8 cellular contexts compared by ENCODE assay signal in the genomic region with DNA sequence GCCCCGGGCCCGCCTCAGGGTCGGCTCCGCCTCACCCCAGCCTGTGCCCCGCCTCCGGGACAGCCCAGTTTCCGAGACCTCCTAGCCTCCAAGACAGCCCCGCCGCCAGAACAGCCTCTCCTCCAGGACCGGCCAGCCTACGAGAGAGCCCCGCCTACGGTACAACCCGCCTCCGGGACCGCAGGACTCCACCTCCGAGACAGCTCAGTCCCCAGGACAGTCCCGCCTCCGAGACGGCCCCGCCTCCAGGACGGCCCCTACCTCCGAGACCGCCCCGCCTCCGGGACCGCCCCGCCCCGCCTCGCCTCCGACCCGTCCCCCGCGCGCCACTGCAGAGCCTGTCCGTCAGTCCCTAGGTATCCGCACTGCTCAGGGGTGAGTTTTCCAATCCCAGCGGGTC. TPM values are rescaled to one million over a fixed set of nuclear protein-coding genes. Genes with fewer than 3 reads are reported as not detected.
DNase-seq lines count a peak whose midpoint lies in the region; ATAC-seq and TF ChIP-seq lines count a peak whose summit lies in the region.
"Not testable (repeated sequence)": the region's sequence is repeated elsewhere in the genome, so short reads cannot be mapped to it uniquely, and the experiment has no call there.

A gene (plus strand): TSS at position 329 of the 400 bp plus-strand sequence.

- not testable (repeated sequence) for H2AK9ac ChIP-seq in IMR-90 (replicated peaks; ENCODE audit: low read depth, low read length, poor library complexity)

- ATAC-seq in CD4-positive, alpha-beta T cell (ENCODE audit: poor library complexity): peak; percentile 78
- ATAC-seq in GM19395 (IDR thresholded peaks at IDR 0.05; ENCODE audit: unreplicated experiment) (peak; percentile 78), HG02852 (IDR thresholded peaks at IDR 0.05; ENCODE audit: unreplicated experiment) (peak; percentile 86), IMR-90 (ENCODE audit: low read depth) (peak; percentile 98)

- not testable (repeated sequence) for TF ChIP-seq CTCF in CD4-positive, alpha-beta T cell (IDR thresholded peaks at IDR 0.05); IMR-90 (conservative IDR thresholded peaks at IDR 0.05; ENCODE audit: low read depth, low read length); brain microvascular endothelial cell (IDR thresholded peaks at IDR 0.05; ENCODE audit: low read depth, low read length, missing control alignments)

- not testable (repeated sequence) for H2BK120ac ChIP-seq in IMR-90 (ENCODE audit: low read depth, low read length)

- H3K4me3 ChIP-seq in IMR-90 (ENCODE audit: insufficient read depth, low read depth, low read length) (peak within 1 kb of the TSS; percentile 40), brain microvascular endothelial cell (ENCODE audit: low read depth, low read length) (peak within 1 kb of the TSS; percentile 37)

- not testable (repeated sequence) for TF ChIP-seq RAD21 in IMR-90 (IDR thresholded peaks at IDR 0.05; ENCODE audit: low read length)

- not testable (repeated sequence) for H3K23ac ChIP-seq in IMR-90 (ENCODE audit: low read depth, low read length)

- H3K18ac ChIP-seq in IMR-90 (ENCODE audit: low read depth, low read length): not testable (repeated sequence)

- peak within 1 kb of the TSS; percentile 81 for H3K4me3 Mint-ChIP-seq in CD4-positive, alpha-beta T cell

- CTCF ChIA-PET in CD4-positive, alpha-beta T cell (lab: Charles Lee); IMR-90 (lab: Yijun Ruan, JAX): not testable (repeated sequence)

- H4K20me1 ChIP-seq in IMR-90 (ENCODE audit: insufficient read depth, low read length): not testable (repeated sequence)

- H3K36me3 Mint-ChIP-seq in CD4-positive, alpha-beta T cell (ENCODE audit: low read depth): not testable (repeated sequence)

- not testable (repeated sequence) for H3K27me3 Mint-ChIP-seq in CD4-positive, alpha-beta T cell

- not testable (repeated sequence) for H2BK15ac ChIP-seq in IMR-90 (ENCODE audit: low read depth, low read length)

- not testable (repeated sequence) for H3K9ac ChIP-seq in IMR-90 (ENCODE audit: low read depth, low read length)

- H2BK20ac ChIP-seq in IMR-90 (ENCODE audit: low read depth, low read length): not testable (repeated sequence)

- H4K8ac ChIP-seq in IMR-90 (ENCODE audit: low read depth in 2 of 2, low read length in 2 of 2): not testable (repeated sequence)

- H3K9me3 Mint-ChIP-seq in CD4-positive, alpha-beta T cell: not testable (repeated sequence)

- not testable (repeated sequence) for H3K4me1 ChIP-seq in IMR-90 (ENCODE audit: control insufficient read depth, insufficient read depth, low read length)

- DNase-seq in CD4-positive, alpha-beta T cell: peak; percentile 56 to 83 (median 74)
- not testable (repeated sequence) for DNase-seq in IMR-90, brain microvascular endothelial cell
- peak; percentile 17 to 39 (median 32) for DNase-seq in activated CD8-positive, alpha-beta memory T cell treated with anti-CD3 and anti-CD28 coated beads for 48 hours (ENCODE audit: low read depth in 2 of 3, low spot score in 2 of 3)
- peak; percentile 52 for DNase-seq in mucosa of gallbladder (ENCODE audit: low spot score)
- DNase-seq in stimulated activated CD8-positive, alpha-beta memory T cell treated with anti-CD3 and anti-CD28 coated beads, Interleukin-2, amount 100 ng/mL, for 48 hours (ENCODE audit: low read depth in 2 of 2): peak; percentile 57 to 59

- H3K56ac ChIP-seq in IMR-90 (ENCODE audit: extremely low read depth, insufficient read depth, low read length): not testable (repeated sequence)

- H3K79me1 ChIP-seq in IMR-90 (ENCODE audit: low read depth in 1 of 2, low read length in 2 of 2): not testable (repeated sequence)

- not testable (repeated sequence) for H3K36me3 ChIP-seq in IMR-90 (ENCODE audit: control insufficient read depth, insufficient read depth, low read length); brain microvascular endothelial cell (replicated peaks)

- H3K14ac ChIP-seq in IMR-90 (replicated peaks; ENCODE audit: low read depth, low read length): not testable (repeated sequence)

- H3K9me1 ChIP-seq in IMR-90 (ENCODE audit: insufficient read depth, low read length): not testable (repeated sequence)

- H2AK5ac ChIP-seq in IMR-90 (ENCODE audit: low read depth, low read length): not testable (repeated sequence)

- H3K27ac Mint-ChIP-seq in CD4-positive, alpha-beta T cell: peak within 1 kb of the TSS; percentile 78

- POLR2A ChIA-PET in CD4-positive, alpha-beta T cell (lab: Charles Lee); IMR-90 (lab: Charles Lee; ENCODE audit: unreplicated experiment): not testable (repeated sequence)

- H3K27ac ChIP-seq in CD4-positive, alpha-beta T cell (ENCODE audit: low read depth, low read length); IMR-90 (ENCODE audit: insufficient read depth, low read length); brain microvascular endothelial cell: not testable (repeated sequence)

- no CpG with 5 or more reads among the region's 38 CpGs for WGBS in IMR-90 (ENCODE audit: extremely low coverage in 2 of 2, insufficient read length in 1 of 2), 2 experiments

- not testable (repeated sequence) for H3K9me3 ChIP-seq in CD4-positive, alpha-beta T cell (ENCODE audit: control insufficient read depth, low read length); IMR-90 (ENCODE audit: control insufficient read depth, insufficient read depth, low read length)

- not testable (repeated sequence) for H2AFZ ChIP-seq in IMR-90 (replicated peaks; ENCODE audit: low read length, poor library complexity)

- not testable (repeated sequence) for H3K27me3 ChIP-seq in CD4-positive, alpha-beta T cell (ENCODE audit: control insufficient read depth, insufficient read depth, low read length); IMR-90 (ENCODE audit: control insufficient read depth, insufficient read depth, low read length); brain microvascular endothelial cell (replicated peaks)

- not testable (repeated sequence) for H4K91ac ChIP-seq in IMR-90 (ENCODE audit: insufficient read depth, low read depth, low read length)

- in situ Hi-C loops in IMR-90 (cut with MboI; ENCODE audit: low sequenced_read_pairs); brain microvascular endothelial cell (cut with HindIII; ENCODE audit: low pct_ligation_motif_present, low sequenced_read_pairs): not testable (repeated sequence)

- dilution Hi-C loops in IMR-90 (cut with HindIII; ENCODE audit: low sequenced_read_pairs, unreplicated experiment): not testable (repeated sequence)

- H4K5ac ChIP-seq in IMR-90 (ENCODE audit: low read depth, low read length): not testable (repeated sequence)

- not testable (repeated sequence) for TF ChIP-seq POLR2A in IMR-90 (IDR thresholded peaks at IDR 0.05; ENCODE audit: low read depth, low read length)

- not testable (repeated sequence) for H2BK5ac ChIP-seq in IMR-90 (ENCODE audit: low read depth, low read length, poor library complexity, severe bottlenecking)

- not testable (repeated sequence) for H3K4me2 ChIP-seq in IMR-90 (ENCODE audit: low read depth, low read length)

- not testable (repeated sequence) for H3K4me1 Mint-ChIP-seq in CD4-positive, alpha-beta T cell (ENCODE audit: low read depth)

- BruUV-seq in IMR-90 (replicated peaks; lab: Mats Ljungman, UMichigan): not testable (repeated sequence)

- intact Hi-C loops in CD4-positive, alpha-beta T cell (cut with DNase I, micrococcal nuclease); IMR-90 (cut with micrococcal nuclease): not testable (repeated sequence)

- H3K4ac ChIP-seq in IMR-90 (ENCODE audit: low read depth, low read length): not testable (repeated sequence)

RNA-seq across cellular contexts. Expression of the gene that starts here (rescaled TPM):
- 10 to 100 TPM; 29.6 to 30.2 TPM for total RNA-seq in CD4-positive, alpha-beta T cell
- total RNA-seq in IMR-90 (2012; rRNA removed) (3.3 and 3.4 TPM in 2 replicates), mucosa of gallbladder (8.9 TPM)
- 2.8 and 3.0 TPM in 2 replicates for polyA plus RNA-seq in IMR-90 (2012; rRNA removed)
- polyA plus RNA-seq in IMR-90 (2012; cell fraction: cytosol; rRNA removed): 2.5 TPM in 2 replicates
- 6.3 and 7.7 TPM in 2 replicates for polyA plus RNA-seq in IMR-90 (2012; cell fraction: nucleus; rRNA removed; ENCODE audit: low replicate concordance)
